16 cellular contexts compared by ENCODE assay signal in the genomic region with DNA sequence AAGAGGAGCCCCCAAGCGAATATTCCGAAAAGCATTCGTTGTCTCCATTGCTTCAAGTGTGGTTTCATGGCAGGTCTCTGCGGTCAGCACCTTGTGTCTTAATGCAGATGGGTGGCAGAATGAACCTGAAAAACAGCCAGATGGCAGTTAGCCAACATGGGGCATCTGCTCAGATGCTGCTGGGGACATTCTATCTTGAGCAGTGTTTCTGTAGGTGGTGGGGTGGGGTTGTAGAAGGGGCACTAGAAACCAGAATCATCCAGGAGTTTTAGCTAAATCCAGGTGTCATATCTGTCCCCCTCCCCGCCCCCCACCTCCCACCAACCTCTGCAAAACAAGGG. TPM values are rescaled to one million over a fixed set of nuclear protein-coding genes. Genes with fewer than 3 reads are reported as not detected.
"Had no signal": no experiment of that assay in that cellular context is flagged by ENCODE, and none has a peak within 500 bp of the region (broad histone marks: within the 10 kb centered on the region; RNA-seq: fewer than 3 reads in every experiment).

No MANE protein-coding gene starts in this region.

- H3K4me3 Mint-ChIP-seq: activated CD4-positive, alpha-beta memory T cell treated with anti-CD3 and anti-CD28 coated beads for 36 hours; activated CD4-positive, alpha-beta T cell treated with anti-CD3 and anti-CD28 coated beads for 36 hours; activated CD8-positive, alpha-beta memory T cell treated with anti-CD3 and anti-CD28 coated beads, Interleukin-2, amount 10 ng/mL, durations not matched to agents 7 days and 5 days; activated naive CD4-positive, alpha-beta T cell treated with anti-CD3 and anti-CD28 coated beads, Interleukin-2, amount 10 ng/mL, durations not matched to agents 7 days and 5 days; naive B cell; neural progenitor cell; stimulated activated naive CD8-positive, alpha-beta T cell treated with anti-CD3 and anti-CD28 coated beads, Interleukin-15, Interleukin-2, amounts not matched to agents 100 ng/mL and 50 ng/mL, for 24 hours had no signal

- H3K4me1 Mint-ChIP-seq: activated CD4-positive, alpha-beta T cell treated with anti-CD3 and anti-CD28 coated beads for 36 hours; activated CD8-positive, alpha-beta memory T cell treated with anti-CD3 and anti-CD28 coated beads, Interleukin-2, amount 10 ng/mL, durations not matched to agents 7 days and 5 days; activated naive CD4-positive, alpha-beta T cell treated with anti-CD3 and anti-CD28 coated beads, Interleukin-2, amount 10 ng/mL, durations not matched to agents 7 days and 5 days; naive B cell had no signal

- H3K27ac Mint-ChIP-seq: activated CD4-positive, alpha-beta memory T cell treated with anti-CD3 and anti-CD28 coated beads for 36 hours; activated CD4-positive, alpha-beta T cell treated with anti-CD3 and anti-CD28 coated beads for 36 hours; activated CD8-positive, alpha-beta memory T cell treated with anti-CD3 and anti-CD28 coated beads, Interleukin-2, amount 10 ng/mL, durations not matched to agents 7 days and 5 days; activated naive CD4-positive, alpha-beta T cell treated with anti-CD3 and anti-CD28 coated beads, Interleukin-2, amount 10 ng/mL, durations not matched to agents 7 days and 5 days; stimulated activated naive CD8-positive, alpha-beta T cell treated with anti-CD3 and anti-CD28 coated beads, Interleukin-15, Interleukin-2, amounts not matched to agents 100 ng/mL and 50 ng/mL, for 24 hours had no signal

- H3K9me3 Mint-ChIP-seq: activated CD4-positive, alpha-beta memory T cell treated with anti-CD3 and anti-CD28 coated beads for 36 hours; activated naive CD4-positive, alpha-beta T cell treated with anti-CD3 and anti-CD28 coated beads, Interleukin-2, amount 10 ng/mL, durations not matched to agents 7 days and 5 days; stimulated activated naive CD8-positive, alpha-beta T cell treated with anti-CD3 and anti-CD28 coated beads, Interleukin-15, Interleukin-2, amounts not matched to agents 100 ng/mL and 50 ng/mL, for 24 hours had no signal

- H3K27me3 ChIP-seq: heart left ventricle, neural progenitor cell, ovary, right lobe of liver had no signal

- H3K9me3 ChIP-seq: heart left ventricle, ovary, right lobe of liver, suprapubic skin had no signal

- H3K36me3 Mint-ChIP-seq: activated CD4-positive, alpha-beta memory T cell treated with anti-CD3 and anti-CD28 coated beads for 36 hours; activated CD8-positive, alpha-beta memory T cell treated with anti-CD3 and anti-CD28 coated beads, Interleukin-2, amount 10 ng/mL, durations not matched to agents 7 days and 5 days; activated naive CD4-positive, alpha-beta T cell treated with anti-CD3 and anti-CD28 coated beads, Interleukin-2, amount 10 ng/mL, durations not matched to agents 7 days and 5 days; naive B cell had no signal

- H3K27ac ChIP-seq: epithelial cell of prostate, heart left ventricle, neural progenitor cell, ovary, right lobe of liver, suprapubic skin had no signal

- H3K4me3 ChIP-seq: heart left ventricle, neural progenitor cell, ovary, right lobe of liver, suprapubic skin had no signal

- H3K27me3 Mint-ChIP-seq: activated CD4-positive, alpha-beta memory T cell treated with anti-CD3 and anti-CD28 coated beads for 36 hours; activated CD4-positive, alpha-beta T cell treated with anti-CD3 and anti-CD28 coated beads for 36 hours; activated CD8-positive, alpha-beta memory T cell treated with anti-CD3 and anti-CD28 coated beads, Interleukin-2, amount 10 ng/mL, durations not matched to agents 7 days and 5 days; activated naive CD4-positive, alpha-beta T cell treated with anti-CD3 and anti-CD28 coated beads, Interleukin-2, amount 10 ng/mL, durations not matched to agents 7 days and 5 days; naive B cell; stimulated activated naive CD8-positive, alpha-beta T cell treated with anti-CD3 and anti-CD28 coated beads, Interleukin-15, Interleukin-2, amounts not matched to agents 100 ng/mL and 50 ng/mL, for 24 hours had no signal

- ATAC-seq: activated CD4-positive, alpha-beta T cell treated with anti-CD3 and anti-CD28 coated beads for 36 hours; activated CD8-positive, alpha-beta memory T cell treated with anti-CD3 and anti-CD28 coated beads, Interleukin-2, amount 10 ng/mL, durations not matched to agents 7 days and 5 days; heart left ventricle; right lobe of liver had no signal

- H3K4me1 ChIP-seq: right lobe of liver had no signal

- H3K36me3 ChIP-seq: heart left ventricle, neural progenitor cell, ovary, right lobe of liver, suprapubic skin had no signal

- DNase-seq: activated CD4-positive, alpha-beta memory T cell treated with anti-CD3 and anti-CD28 coated beads for 36 hours; activated CD4-positive, alpha-beta T cell treated with anti-CD3 and anti-CD28 coated beads for 36 hours; activated CD8-positive, alpha-beta memory T cell treated with anti-CD3 and anti-CD28 coated beads, Interleukin-2, amount 10 ng/mL, durations not matched to agents 7 days and 5 days; activated naive CD4-positive, alpha-beta T cell treated with anti-CD3 and anti-CD28 coated beads, Interleukin-2, amount 10 ng/mL, durations not matched to agents 7 days and 5 days; activated T-cell treated with anti-CD3 and anti-CD28 coated beads, Interleukin-2, amount 50 U/mL, for 1 hour; dermis blood vessel endothelial cell; heart left ventricle; naive B cell; ovary; right lobe of liver had no signal

RNA-seq across cellular contexts. Expression of gene ST6GAL2, which starts 42.1 kb away (rescaled TPM):
- total RNA-seq: activated CD4-positive, alpha-beta memory T cell treated with anti-CD3 and anti-CD28 coated beads for 36 hours; activated CD4-positive, alpha-beta T cell treated with anti-CD3 and anti-CD28 coated beads for 36 hours; activated CD8-positive, alpha-beta memory T cell treated with anti-CD3 and anti-CD28 coated beads, Interleukin-2, amount 10 ng/mL, durations not matched to agents 7 days and 5 days; bronchial epithelial cell; dermis blood vessel endothelial cell; pulmonary artery endothelial cell had no signal
